1 cellular context compared by ENCODE assay signal in the genomic region with DNA sequence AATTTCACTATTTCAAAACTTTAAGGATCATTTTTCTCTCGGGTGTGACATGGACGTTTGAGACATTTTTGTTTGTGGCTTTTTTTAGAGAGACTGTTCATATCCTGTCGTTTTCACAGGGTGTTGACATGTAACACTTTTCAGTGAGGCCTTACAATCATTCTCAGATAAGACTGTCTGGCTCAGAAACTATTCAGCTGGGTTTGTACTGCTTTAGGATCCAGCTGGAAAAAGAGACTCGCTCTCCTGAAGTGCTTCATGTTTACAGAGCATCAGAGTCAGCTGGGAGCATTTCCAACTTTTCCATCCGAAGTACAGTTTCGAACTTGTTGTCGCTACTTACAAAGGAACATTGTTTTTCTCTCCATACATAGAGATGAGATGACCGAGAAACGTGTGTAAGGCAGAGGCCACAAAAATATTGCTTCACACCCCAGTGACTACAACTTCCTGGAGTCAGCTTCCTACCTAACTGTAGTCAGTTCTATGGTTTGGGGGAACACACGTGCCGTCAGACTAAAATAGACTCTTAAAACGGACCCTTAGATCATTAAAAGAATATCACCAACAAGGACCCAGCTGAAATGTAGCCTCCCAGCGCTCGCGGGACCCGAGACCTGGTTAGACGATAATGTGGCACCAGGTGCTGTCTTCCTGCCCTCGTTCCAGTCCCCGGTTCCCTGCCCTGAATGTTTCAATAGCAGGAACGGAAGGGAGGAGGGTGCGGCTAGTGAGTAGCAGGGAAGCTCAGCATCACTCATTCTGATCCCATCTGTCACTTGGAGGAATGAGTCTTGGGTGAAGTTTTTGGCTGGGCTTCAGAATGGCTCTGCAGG.
TF ChIP-seq lines count a peak whose summit lies in the region.

No MANE protein-coding gene starts in this region.

TF ChIP-seq in IMR-90, 13 proteins besides CTCF, POLR2A, EP300 and RAD21 (continued from another document):
- TF ChIP-seq CHD1 (IDR thresholded peaks at IDR 0.05; ENCODE audit: low read depth, low read length) (no peak), BHLHE40 (IDR thresholded peaks at IDR 0.05; ENCODE audit: low read depth, low read length) (peak; percentile 50), MXI1 (IDR thresholded peaks at IDR 0.05; ENCODE audit: borderline replicate concordance, low read depth, low read length) (no peak), SMC3 (IDR thresholded peaks at IDR 0.05; ENCODE audit: low read depth, low read length) (no peak)
